ENCODE assay signal across 20 cellular contexts in the genomic region with DNA sequence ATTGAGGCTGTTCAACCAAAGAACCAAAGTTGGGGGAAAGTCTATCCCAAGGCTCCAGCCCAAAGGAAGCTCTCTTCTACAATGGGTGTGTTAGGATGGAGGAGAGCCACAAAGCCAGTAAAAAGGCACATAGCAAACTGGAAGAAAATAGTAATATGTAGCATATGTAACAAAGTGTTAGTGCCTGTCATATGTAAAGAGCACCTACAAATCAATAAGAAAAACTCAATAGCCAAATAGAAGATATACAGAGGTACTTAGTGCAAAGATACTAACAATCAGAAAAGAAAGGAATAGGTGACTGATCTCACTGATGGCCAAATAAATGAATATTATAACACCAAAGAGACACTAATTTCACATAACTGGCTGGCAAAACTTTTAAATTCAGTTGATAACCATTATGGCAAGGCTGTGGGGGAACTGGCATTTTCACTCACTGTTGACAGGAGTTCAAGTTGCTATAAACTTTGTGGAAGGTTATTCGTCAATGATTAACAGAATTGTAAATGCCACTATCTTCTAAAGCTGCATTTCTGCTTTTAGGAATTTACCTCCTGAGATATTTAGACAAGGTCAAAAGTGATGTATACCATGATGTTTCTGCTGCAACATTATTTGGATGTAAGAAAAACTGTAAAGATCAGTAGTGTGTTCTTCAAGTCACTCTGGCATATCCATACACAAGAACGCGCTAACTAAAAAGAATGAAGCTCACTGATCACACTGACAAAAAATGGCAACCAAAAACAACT.
"Had no signal": no experiment of that assay in that cellular context is flagged by ENCODE, and none has a peak within 500 bp of the region (broad histone marks: within the 10 kb centered on the region; RNA-seq: fewer than 3 reads in every experiment).

No MANE protein-coding gene starts in this region.

- H3K4me3 Mint-ChIP-seq: activated CD4-positive, alpha-beta memory T cell treated with anti-CD3 and anti-CD28 coated beads, Interleukin-2, amount 10 ng/mL, durations not matched to agents 7 days and 5 days; activated CD8-positive, alpha-beta memory T cell treated with anti-CD3 and anti-CD28 coated beads, Interleukin-2, amount 10 ng/mL, durations not matched to agents 7 days and 5 days; activated naive CD4-positive, alpha-beta T cell treated with anti-CD3 and anti-CD28 coated beads for 36 hours; brain; effector memory CD8-positive, alpha-beta T cell; T-helper 2 cell treated with Interferon-gamma antibody and Interleukin-4, amounts not matched to agents 5 μg/mL and 100 μg/mL, for 36 hours had no signal

- H3K36me3 ChIP-seq: left lung, prostate gland, tibial nerve, vagina had no signal

- DNase-seq: activated CD4-positive, alpha-beta memory T cell treated with anti-CD3 and anti-CD28 coated beads, Interleukin-2, amount 10 ng/mL, durations not matched to agents 7 days and 5 days; activated CD4-positive, alpha-beta T cell treated with anti-CD3 and anti-CD28 coated beads for 48 hours; activated CD4-positive, CD25-positive, alpha-beta regulatory T cell; activated CD8-positive, alpha-beta memory T cell treated with anti-CD3 and anti-CD28 coated beads, Interleukin-2, amount 10 ng/mL, durations not matched to agents 7 days and 5 days; activated naive CD4-positive, alpha-beta T cell treated with anti-CD3 and anti-CD28 coated beads for 36 hours; effector memory CD8-positive, alpha-beta T cell; left lung; mammary epithelial cell; occipital lobe; stimulated activated CD4-positive, alpha-beta T cell treated with anti-CD3 and anti-CD28 coated beads, Interleukin-4, amount 100 ng/mL, for 24 hours; stimulated activated naive CD4-positive, alpha-beta T cell had no signal

- H3K27ac ChIP-seq: left lung, prostate gland, tibial nerve, vagina had no signal

- H3K27me3 ChIP-seq: left lung, tibial nerve, vagina had no signal

- H3K4me1 ChIP-seq: left lung, prostate gland had no signal

- H3K9me3 ChIP-seq: left lung, prostate gland, tibial nerve, vagina had no signal

- FAIRE-seq: keratinocyte, TTC549 had no signal

- H3K27ac Mint-ChIP-seq: activated CD4-positive, alpha-beta memory T cell treated with anti-CD3 and anti-CD28 coated beads, Interleukin-2, amount 10 ng/mL, durations not matched to agents 7 days and 5 days; activated CD8-positive, alpha-beta memory T cell treated with anti-CD3 and anti-CD28 coated beads, Interleukin-2, amount 10 ng/mL, durations not matched to agents 7 days and 5 days; activated naive CD4-positive, alpha-beta T cell treated with anti-CD3 and anti-CD28 coated beads for 36 hours; activated T-helper 2 cell treated with anti-CD3 and anti-CD28 coated beads, Interferon-gamma antibody, Interleukin-2, Interleukin-4, amounts not matched to agents 10 μg/mL and 5 μg/mL and 100 μg/mL, durations not matched to agents 14 hours and 24 hours and 36 hours; brain; effector memory CD8-positive, alpha-beta T cell; T-helper 2 cell treated with Interferon-gamma antibody and Interleukin-4, amounts not matched to agents 5 μg/mL and 100 μg/mL, for 36 hours had no signal

- H3K4me3 ChIP-seq: left lung, prostate gland, tibial nerve, vagina had no signal

- H3K4me1 Mint-ChIP-seq: activated CD4-positive, alpha-beta memory T cell treated with anti-CD3 and anti-CD28 coated beads, Interleukin-2, amount 10 ng/mL, durations not matched to agents 7 days and 5 days; activated CD8-positive, alpha-beta memory T cell treated with anti-CD3 and anti-CD28 coated beads, Interleukin-2, amount 10 ng/mL, durations not matched to agents 7 days and 5 days; brain had no signal

- ATAC-seq: activated CD8-positive, alpha-beta memory T cell treated with anti-CD3 and anti-CD28 coated beads, Interleukin-2, amount 10 ng/mL, durations not matched to agents 7 days and 5 days; effector memory CD8-positive, alpha-beta T cell; left lung; sciatic nerve had no signal

- H3K9me3 Mint-ChIP-seq: activated CD4-positive, alpha-beta memory T cell treated with anti-CD3 and anti-CD28 coated beads, Interleukin-2, amount 10 ng/mL, durations not matched to agents 7 days and 5 days; activated naive CD4-positive, alpha-beta T cell treated with anti-CD3 and anti-CD28 coated beads for 36 hours; activated T-helper 2 cell treated with anti-CD3 and anti-CD28 coated beads, Interferon-gamma antibody, Interleukin-2, Interleukin-4, amounts not matched to agents 10 μg/mL and 5 μg/mL and 100 μg/mL, durations not matched to agents 14 hours and 24 hours and 36 hours had no signal
